Comparison of ENCODE assay signal across 8 cellular contexts in genomic region chr14:24195186-24196070, GRCh38. TPM values are rescaled to one million over a fixed set of nuclear protein-coding genes. Genes with fewer than 3 reads are reported as not detected.
DNase-seq lines count a peak whose midpoint lies in the region; ATAC-seq and TF ChIP-seq lines count a peak whose summit lies in the region.

TM9SF1 (minus strand) TSS chr14:24195441; CDS start chr14:24195019, 422 bp downstream.

- intact Hi-C loops in breast epithelium (cut with DNase I; ENCODE audit: low total_unique reads), result no loop called here

- H3K4me3 ChIP-seq in ACC112 (ENCODE audit: low read depth, low read length) (peak within 1 kb of the TSS; percentile 96), WERI-Rb-1 (ENCODE audit: low read depth, low read length) (peak within 1 kb of the TSS; percentile 50), breast epithelium (peak within 1 kb of the TSS; percentile 70 to 90 (median 72))

- peak; percentile 89 for DNase-seq in NCI-H2171 (lab: John Stamatoyannopoulos, UW)
- DNase-seq in WERI-Rb-1, result peak; percentile 89
- DNase-seq in breast epithelium (ENCODE audit: low spot score in 2 of 2), result peak; percentile 72 to 86
- DNase-seq in immature natural killer cell, result peak; percentile 95 to 96 (median 96)
- peak; percentile 74 for DNase-seq in smooth muscle cell of the brain vasculature (ENCODE audit: low read depth, low spot score)

- peaks cover 13% of the 10 kb centered on the region for H3K36me3 ChIP-seq in ACC112 (ENCODE audit: insufficient read depth, low read length)
- peaks cover 31% of the 10 kb centered on the region for H3K36me3 ChIP-seq in WERI-Rb-1
- no peaks in the 10 kb centered on the region for H3K36me3 ChIP-seq in breast epithelium

- peaks cover 50% of the 10 kb centered on the region for H3K79me2 ChIP-seq in ACC112 (ENCODE audit: control insufficient read depth, insufficient read depth, low read length, unreplicated experiment)

- H3K27ac ChIP-seq in ACC112 (ENCODE audit: low read depth, low read length) (peak within 1 kb of the TSS; percentile 94), WERI-Rb-1 (peak within 1 kb of the TSS; percentile 98), breast epithelium (peak within 1 kb of the TSS; percentile 99)

- no peaks in the 10 kb centered on the region for H3K9me3 Mint-ChIP-seq in immature natural killer cell

- H3K9me3 ChIP-seq in WERI-Rb-1 (ENCODE audit: severe bottlenecking), result no peaks in the 10 kb centered on the region
- H3K9me3 ChIP-seq in breast epithelium, result no peaks in the 10 kb centered on the region

- H3K27me3 ChIP-seq in ACC112 (ENCODE audit: insufficient read depth, low read length) (no peaks in the 10 kb centered on the region), WERI-Rb-1 (ENCODE audit: insufficient read depth, low read depth, severe bottlenecking) (no peaks in the 10 kb centered on the region), breast epithelium (no peaks in the 10 kb centered on the region)

- H3K4me1 Mint-ChIP-seq in immature natural killer cell, result peaks cover 44 to 58% of the 10 kb centered on the region in 2 donors

- H3K27me3 Mint-ChIP-seq in immature natural killer cell (ENCODE audit: low read depth in 3 of 3), result peaks cover 19 to 33% (median 22%) of the 10 kb centered on the region in 3 donors

- H3K4me1 ChIP-seq in ACC112 (ENCODE audit: control insufficient read depth, insufficient read depth, low read length, unreplicated experiment) (peaks cover 17% of the 10 kb centered on the region), breast epithelium (peaks cover 0 to 7% of the 10 kb centered on the region in 2 donors)

- peak; percentile 15 for TF ChIP-seq POLR2A in breast epithelium (IDR thresholded peaks at IDR 0.05)

- peak within 1 kb of the TSS; percentile 94 for H2AFZ ChIP-seq in ACC112 (ENCODE audit: low read length, unreplicated experiment)

- H3K36me3 Mint-ChIP-seq in immature natural killer cell, result peaks cover 9 to 23% (median 17%) of the 10 kb centered on the region in 3 donors

- TF ChIP-seq CTCF in WERI-Rb-1 (IDR thresholded peaks at IDR 0.05; ENCODE audit: low read depth, low read length) (no peak), breast epithelium (IDR thresholded peaks at IDR 0.05) (no peak)

- H3K27ac Mint-ChIP-seq in immature natural killer cell, result peak within 1 kb of the TSS; percentile 97 to 100 (median 99)

- peak; percentile 78 for ATAC-seq in GM18861 (IDR thresholded peaks at IDR 0.05; ENCODE audit: unreplicated experiment)
- peak; percentile 83 for ATAC-seq in HG03095 (IDR thresholded peaks at IDR 0.05; ENCODE audit: unreplicated experiment)

- H3K4me3 Mint-ChIP-seq in immature natural killer cell, result peak within 1 kb of the TSS; percentile 87 to 95 (median 93)

RNA-seq across cellular contexts. Expression of gene TM9SF1, which starts in this region (rescaled TPM):
- 10 to 100 TPM; 52.3 to 75.7 (median 71.1) TPM for total RNA-seq in breast epithelium
- 10 to 100 TPM; 31.0 to 60.5 (median 42.4) TPM for polyA plus RNA-seq in immature natural killer cell

Comparison
In these comparisons a context has a peak if more than half of its experiments do, and no peak if none do; other contexts are left out.
1. Peak in every context shown above with its lines: DNase-seq, ATAC-seq, H3K4me3 ChIP-seq and H3K27ac ChIP-seq.